1 cellular context compared by ENCODE assay signal in the genomic region with DNA sequence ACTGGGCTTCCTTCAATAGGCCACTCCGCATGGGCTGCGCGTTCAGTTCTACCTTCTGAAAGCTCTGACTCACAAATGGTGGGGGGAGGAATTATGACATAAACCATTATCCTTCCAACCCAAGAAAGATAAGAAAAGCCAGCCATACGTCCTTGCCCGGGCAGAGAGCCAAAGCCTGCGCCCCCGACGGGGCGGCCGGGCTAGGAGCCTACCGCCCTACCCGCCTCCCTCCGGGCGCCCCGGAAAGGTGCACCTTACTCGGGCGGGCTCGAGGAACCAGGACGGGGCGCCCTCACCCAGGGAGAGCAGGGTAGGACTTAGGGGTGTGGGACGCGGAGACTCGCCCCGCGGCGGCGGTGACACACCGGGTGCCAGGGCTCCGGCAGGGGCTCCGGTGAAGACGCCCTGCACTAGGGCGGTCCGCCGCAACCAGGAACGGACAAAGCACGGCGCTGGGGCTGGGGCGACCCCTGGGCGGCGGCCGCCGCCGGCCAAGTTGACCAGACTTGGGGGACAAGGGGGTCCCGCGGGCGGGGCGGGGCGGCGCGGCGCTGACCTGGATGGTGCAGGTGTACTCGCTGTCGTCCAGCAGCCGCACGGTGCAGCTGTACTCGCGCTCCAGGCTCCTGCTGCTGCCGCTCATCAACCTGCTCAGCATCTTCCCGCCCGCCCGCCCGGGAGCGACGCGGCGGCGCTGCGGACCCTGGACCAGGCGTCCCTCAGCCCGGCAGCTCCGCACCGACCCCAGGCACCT.
A peak's percentile ranks its signal among the peaks of the same experiment; 100 is the strongest.
TF ChIP-seq lines count a peak whose summit lies in the region.

No MANE protein-coding gene starts in this region.

TF ChIP-seq in HEK293, 187 proteins besides CTCF, POLR2A, EP300 and RAD21 (continued from another document and continues in another):
- TF ChIP-seq ZNF280D (tag by site-specific recombination; IDR thresholded peaks at IDR 0.05) (0 out of 2 replicates have a peak, but pooled peaks have one; percentile 7), ZFP3 (tag by site-specific recombination; IDR thresholded peaks at IDR 0.05; ENCODE audit: low read depth) (no peak), SCRT1 (tag by site-specific recombination; IDR thresholded peaks at IDR 0.05; ENCODE audit: borderline replicate concordance) (no peak), KLF9 (tag by site-specific recombination; IDR thresholded peaks at IDR 0.05; ENCODE audit: low read depth) (no peak; the same call in 1 of the 2 replicates), ZNF623 (tag by site-specific recombination; IDR thresholded peaks at IDR 0.05) (no peak), ZNF48 (tag by site-specific recombination; IDR thresholded peaks at IDR 0.05) (no peak), ZNF664 (tag by site-specific recombination; IDR thresholded peaks at IDR 0.05) (peak; percentile 56; the same call in 1 of the 2 replicates), OSR2 (tag by site-specific recombination; IDR thresholded peaks at IDR 0.05) (no peak), RBAK (tag by site-specific recombination; IDR thresholded peaks at IDR 0.05) (no peak), ZNF311 (tag by site-specific recombination; IDR thresholded peaks at IDR 0.05; ENCODE audit: borderline replicate concordance) (no peak), ZNF629 (tag by site-specific recombination; IDR thresholded peaks at IDR 0.05) (peak; percentile 89), ZNF19 (tag by site-specific recombination; IDR thresholded peaks at IDR 0.05; ENCODE audit: low read depth) (no peak), ZNF114 (tag by site-specific recombination; IDR thresholded peaks at IDR 0.05) (no peak), ZNF398 (tag by site-specific recombination; IDR thresholded peaks at IDR 0.05) (peak; percentile 96), SCRT2 (tag by site-specific recombination; IDR thresholded peaks at IDR 0.05) (no peak), ZSCAN23 (tag by site-specific recombination; IDR thresholded peaks at IDR 0.05) (no peak), MZF1 (tag by site-specific recombination; IDR thresholded peaks at IDR 0.05; ENCODE audit: borderline replicate concordance) (peak; percentile 11), ZBTB26 (tag by site-specific recombination; optimal IDR thresholded peaks at IDR 0.05) (peak; percentile 68), KLF8 (tag by site-specific recombination; IDR thresholded peaks at IDR 0.05) (peak; percentile 91), PBX3 (CRISPR knock-in tag; IDR thresholded peaks at IDR 0.05) (no peak), BCL11B (tag by site-specific recombination; IDR thresholded peaks at IDR 0.05; ENCODE audit: low read depth) (no peak; the same call in 1 of the 2 replicates), ZIC2 (tag by site-specific recombination; IDR thresholded peaks at IDR 0.05) (peak; percentile 83), PRDM4 (tag by site-specific recombination; IDR thresholded peaks at IDR 0.05) (no peak)
- TF ChIP-seq, protein P1, sequence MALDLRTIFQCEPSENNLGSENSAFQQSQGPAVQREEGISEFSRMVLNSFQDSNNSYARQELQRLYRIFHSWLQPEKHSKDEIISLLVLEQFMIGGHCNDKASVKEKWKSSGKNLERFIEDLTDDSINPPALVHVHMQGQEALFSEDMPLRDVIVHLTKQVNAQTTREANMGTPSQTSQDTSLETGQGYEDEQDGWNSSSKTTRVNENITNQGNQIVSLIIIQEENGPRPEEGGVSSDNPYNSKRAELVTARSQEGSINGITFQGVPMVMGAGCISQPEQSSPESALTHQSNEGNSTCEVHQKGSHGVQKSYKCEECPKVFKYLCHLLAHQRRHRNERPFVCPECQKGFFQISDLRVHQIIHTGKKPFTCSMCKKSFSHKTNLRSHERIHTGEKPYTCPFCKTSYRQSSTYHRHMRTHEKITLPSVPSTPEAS (tag by site-specific recombination; IDR thresholded peaks at IDR 0.05) = no peak
- TF ChIP-seq, protein P2, sequence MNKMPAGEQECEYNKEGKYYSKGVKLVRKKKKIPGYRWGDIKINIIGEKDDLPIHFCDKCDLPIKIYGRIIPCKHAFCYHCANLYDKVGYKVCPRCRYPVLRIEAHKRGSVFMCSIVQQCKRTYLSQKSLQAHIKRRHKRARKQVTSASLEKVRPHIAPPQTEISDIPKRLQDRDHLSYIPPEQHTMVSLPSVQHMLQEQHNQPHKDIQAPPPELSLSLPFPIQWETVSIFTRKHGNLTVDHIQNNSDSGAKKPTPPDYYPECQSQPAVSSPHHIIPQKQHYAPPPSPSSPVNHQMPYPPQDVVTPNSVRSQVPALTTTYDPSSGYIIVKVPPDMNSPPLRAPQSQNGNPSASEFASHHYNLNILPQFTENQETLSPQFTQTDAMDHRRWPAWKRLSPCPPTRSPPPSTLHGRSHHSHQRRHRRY (tag by site-specific recombination; IDR thresholded peaks at IDR 0.05) = no peak
- TF ChIP-seq, protein P3, sequence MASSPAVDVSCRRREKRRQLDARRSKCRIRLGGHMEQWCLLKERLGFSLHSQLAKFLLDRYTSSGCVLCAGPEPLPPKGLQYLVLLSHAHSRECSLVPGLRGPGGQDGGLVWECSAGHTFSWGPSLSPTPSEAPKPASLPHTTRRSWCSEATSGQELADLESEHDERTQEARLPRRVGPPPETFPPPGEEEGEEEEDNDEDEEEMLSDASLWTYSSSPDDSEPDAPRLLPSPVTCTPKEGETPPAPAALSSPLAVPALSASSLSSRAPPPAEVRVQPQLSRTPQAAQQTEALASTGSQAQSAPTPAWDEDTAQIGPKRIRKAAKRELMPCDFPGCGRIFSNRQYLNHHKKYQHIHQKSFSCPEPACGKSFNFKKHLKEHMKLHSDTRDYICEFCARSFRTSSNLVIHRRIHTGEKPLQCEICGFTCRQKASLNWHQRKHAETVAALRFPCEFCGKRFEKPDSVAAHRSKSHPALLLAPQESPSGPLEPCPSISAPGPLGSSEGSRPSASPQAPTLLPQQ (tag by site-specific recombination; IDR thresholded peaks at IDR 0.05) = peak; percentile 54
- TF ChIP-seq, protein P4, sequence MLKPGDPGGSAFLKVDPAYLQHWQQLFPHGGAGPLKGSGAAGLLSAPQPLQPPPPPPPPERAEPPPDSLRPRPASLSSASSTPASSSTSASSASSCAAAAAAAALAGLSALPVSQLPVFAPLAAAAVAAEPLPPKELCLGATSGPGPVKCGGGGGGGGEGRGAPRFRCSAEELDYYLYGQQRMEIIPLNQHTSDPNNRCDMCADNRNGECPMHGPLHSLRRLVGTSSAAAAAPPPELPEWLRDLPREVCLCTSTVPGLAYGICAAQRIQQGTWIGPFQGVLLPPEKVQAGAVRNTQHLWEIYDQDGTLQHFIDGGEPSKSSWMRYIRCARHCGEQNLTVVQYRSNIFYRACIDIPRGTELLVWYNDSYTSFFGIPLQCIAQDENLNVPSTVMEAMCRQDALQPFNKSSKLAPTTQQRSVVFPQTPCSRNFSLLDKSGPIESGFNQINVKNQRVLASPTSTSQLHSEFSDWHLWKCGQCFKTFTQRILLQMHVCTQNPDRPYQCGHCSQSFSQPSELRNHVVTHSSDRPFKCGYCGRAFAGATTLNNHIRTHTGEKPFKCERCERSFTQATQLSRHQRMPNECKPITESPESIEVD (tag by site-specific recombination; IDR thresholded peaks at IDR 0.05) = peak; percentile 47; the same call in 1 of the 2 replicates
- TF ChIP-seq, protein P5, sequence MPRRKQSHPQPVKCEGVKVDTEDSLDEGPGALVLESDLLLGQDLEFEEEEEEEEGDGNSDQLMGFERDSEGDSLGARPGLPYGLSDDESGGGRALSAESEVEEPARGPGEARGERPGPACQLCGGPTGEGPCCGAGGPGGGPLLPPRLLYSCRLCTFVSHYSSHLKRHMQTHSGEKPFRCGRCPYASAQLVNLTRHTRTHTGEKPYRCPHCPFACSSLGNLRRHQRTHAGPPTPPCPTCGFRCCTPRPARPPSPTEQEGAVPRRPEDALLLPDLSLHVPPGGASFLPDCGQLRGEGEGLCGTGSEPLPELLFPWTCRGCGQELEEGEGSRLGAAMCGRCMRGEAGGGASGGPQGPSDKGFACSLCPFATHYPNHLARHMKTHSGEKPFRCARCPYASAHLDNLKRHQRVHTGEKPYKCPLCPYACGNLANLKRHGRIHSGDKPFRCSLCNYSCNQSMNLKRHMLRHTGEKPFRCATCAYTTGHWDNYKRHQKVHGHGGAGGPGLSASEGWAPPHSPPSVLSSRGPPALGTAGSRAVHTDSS (tag by site-specific recombination; IDR thresholded peaks at IDR 0.05) = no peak
- TF ChIP-seq, protein P6, sequence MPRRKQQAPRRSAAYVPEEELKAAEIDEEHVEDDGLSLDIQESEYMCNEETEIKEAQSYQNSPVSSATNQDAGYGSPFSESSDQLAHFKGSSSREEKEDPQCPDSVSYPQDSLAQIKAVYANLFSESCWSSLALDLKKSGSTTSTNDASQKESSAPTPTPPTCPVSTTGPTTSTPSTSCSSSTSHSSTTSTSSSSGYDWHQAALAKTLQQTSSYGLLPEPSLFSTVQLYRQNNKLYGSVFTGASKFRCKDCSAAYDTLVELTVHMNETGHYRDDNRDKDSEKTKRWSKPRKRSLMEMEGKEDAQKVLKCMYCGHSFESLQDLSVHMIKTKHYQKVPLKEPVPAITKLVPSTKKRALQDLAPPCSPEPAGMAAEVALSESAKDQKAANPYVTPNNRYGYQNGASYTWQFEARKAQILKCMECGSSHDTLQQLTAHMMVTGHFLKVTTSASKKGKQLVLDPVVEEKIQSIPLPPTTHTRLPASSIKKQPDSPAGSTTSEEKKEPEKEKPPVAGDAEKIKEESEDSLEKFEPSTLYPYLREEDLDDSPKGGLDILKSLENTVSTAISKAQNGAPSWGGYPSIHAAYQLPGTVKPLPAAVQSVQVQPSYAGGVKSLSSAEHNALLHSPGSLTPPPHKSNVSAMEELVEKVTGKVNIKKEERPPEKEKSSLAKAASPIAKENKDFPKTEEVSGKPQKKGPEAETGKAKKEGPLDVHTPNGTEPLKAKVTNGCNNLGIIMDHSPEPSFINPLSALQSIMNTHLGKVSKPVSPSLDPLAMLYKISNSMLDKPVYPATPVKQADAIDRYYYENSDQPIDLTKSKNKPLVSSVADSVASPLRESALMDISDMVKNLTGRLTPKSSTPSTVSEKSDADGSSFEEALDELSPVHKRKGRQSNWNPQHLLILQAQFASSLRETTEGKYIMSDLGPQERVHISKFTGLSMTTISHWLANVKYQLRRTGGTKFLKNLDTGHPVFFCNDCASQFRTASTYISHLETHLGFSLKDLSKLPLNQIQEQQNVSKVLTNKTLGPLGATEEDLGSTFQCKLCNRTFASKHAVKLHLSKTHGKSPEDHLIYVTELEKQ (tag by site-specific recombination; IDR thresholded peaks at IDR 0.05; ENCODE audit: borderline replicate concordance) = no peak
